ENCODE assay signal across 24 cellular contexts in genomic region chr4:79609853-79610252, GRCh38.
DNase-seq lines count a peak whose midpoint lies in the region; ATAC-seq, FAIRE-seq and TF ChIP-seq lines count a peak whose summit lies in the region.
"Had no signal": no experiment of that assay in that cellular context is flagged by ENCODE, and none has a peak within 500 bp of the region (broad histone marks: within the 10 kb centered on the region; RNA-seq: fewer than 3 reads in every experiment).

No MANE protein-coding gene starts in this region.

- in situ Hi-C loops in K562 (cut with MboI): no loop called here

- no peaks in the 10 kb centered on the region for H3K4me1 ChIP-seq in K562 (replicated peaks in 1 of 2; ENCODE audit: control insufficient read depth in 2 of 2, insufficient read depth in 2 of 2, low read length in 2 of 2)
- H3K4me1 ChIP-seq: Peyer's patch had no signal

- H3K27me3 Mint-ChIP-seq in endothelial cell (ENCODE audit: unreplicated experiment): no peaks in the 10 kb centered on the region
- H3K27me3 Mint-ChIP-seq: CD4-positive, alpha-beta T cell had no signal

- H3K36me3 ChIP-seq in K562 (ENCODE audit: control insufficient read depth, insufficient read depth, low read length): no peaks in the 10 kb centered on the region
- H3K36me3 ChIP-seq: BLaER1, Peyer's patch had no signal

- ATAC-seq in K562 (no peak), HG02973 (IDR thresholded peaks at IDR 0.05; ENCODE audit: unreplicated experiment) (no peak)
- ATAC-seq: GM23338, SK-N-SH treated with all-trans-retinoic acid at 6 μM for 48 hours had no signal

- H3K9ac ChIP-seq in K562 (ENCODE audit: insufficient read depth in 1 of 2, low read depth in 2 of 2, low read length in 2 of 2): no peak overlapping the region
- H3K9ac ChIP-seq: BLaER1 had no signal

- no peak for TF ChIP-seq POLR2A in K562 (conservative IDR thresholded peaks at IDR 0.05)

- H3K9me1 ChIP-seq in K562 (ENCODE audit: control insufficient read depth, insufficient read depth, low read length): no peaks in the 10 kb centered on the region

- H3K4me2 ChIP-seq in K562 (ENCODE audit: insufficient read depth, low read length): no peak overlapping the region
- H3K4me2 ChIP-seq: BLaER1, GM23338 had no signal

- no peak for TF ChIP-seq EP300 in K562 (IDR thresholded peaks at IDR 0.05; ENCODE audit: low read length)

- no peak for TF ChIP-seq RAD21 in K562 (CRISPR knock-in tag; conservative IDR thresholded peaks at IDR 0.05 in 1 of 2, IDR thresholded peaks at IDR 0.05 in 1 of 2)

- H4K20me1 ChIP-seq in K562 (replicated peaks; ENCODE audit: control insufficient read depth, insufficient read depth, low read length): no peaks in the 10 kb centered on the region
- H4K20me1 ChIP-seq: BLaER1 had no signal

- H3K27ac Mint-ChIP-seq in endothelial cell (ENCODE audit: unreplicated experiment): no peak overlapping the region
- H3K27ac Mint-ChIP-seq: CD4-positive, alpha-beta T cell; GM23338 had no signal

- TF ChIP-seq CTCF in K562 (IDR thresholded peaks at IDR 0.05 in 2 of 3, conservative IDR thresholded peaks at IDR 0.05 in 1 of 3; ENCODE audit: insufficient read depth in 2 of 3, low read depth in 1 of 3, low read length in 3 of 3): no peak
- TF ChIP-seq CTCF in endothelial cell (IDR thresholded peaks at IDR 0.05; ENCODE audit: unreplicated experiment): no peak

- WGBS in K562 (ENCODE audit: insufficient coverage, low coverage, missing lambda C conversion rate): 17% methylated on average over 2 of the region's 2 CpGs

- H3K4me3 ChIP-seq in K562: no peak overlapping the region
- H3K4me3 ChIP-seq: BLaER1, GM23338, Peyer's patch had no signal

- no peak overlapping the region for H2AFZ ChIP-seq in K562 (ENCODE audit: low read depth, low read length)
- H2AFZ ChIP-seq: GM23338 had no signal

- H3K4me1 Mint-ChIP-seq in endothelial cell (ENCODE audit: unreplicated experiment): no peaks in the 10 kb centered on the region
- H3K4me1 Mint-ChIP-seq: GM23338 had no signal

- FAIRE-seq in K562 (lab: Jason Lieb, UNC): no peak
- FAIRE-seq: G401.6, GM12892 had no signal

- DNase-seq in NCI-H524 (lab: John Stamatoyannopoulos, UW): peak; percentile 43 to 78
- DNase-seq in K562 (ENCODE audit: extremely low read depth in 1 of 4, low spot score in 3 of 4): no peak
- DNase-seq in left kidney (ENCODE audit: low read depth, low spot score): peak; percentile 9
- no peak for DNase-seq in GOT3 (lab: John Stamatoyannopoulos, UW)
- no peak for DNase-seq in endothelial cell (ENCODE audit: low spot score)
- DNase-seq in DMS53 (lab: John Stamatoyannopoulos, UW): no peak
- DNase-seq: ACHN; CD4-positive, alpha-beta T cell; COR-L47; HCEC 1CT; Kasumi-1; MM.1S; NCI-H1048; NCI-H1436; NCI-H187 treated with DMSO at 0.1 percent for 48 hours; NCI-H2227 treated with DMSO at 0.1 percent for 48 hours; NCI-H510A treated with DMSO at 0.1 percent for 48 hours; Peyer's patch had no signal

- H3K9me3 Mint-ChIP-seq in endothelial cell (ENCODE audit: unreplicated experiment): no peaks in the 10 kb centered on the region
- H3K9me3 Mint-ChIP-seq: CD4-positive, alpha-beta T cell; GM23338 had no signal

- no peaks in the 10 kb centered on the region for H3K9me3 ChIP-seq in K562 (replicated peaks; ENCODE audit: control insufficient read depth, insufficient read depth, low read depth, low read length)
- H3K9me3 ChIP-seq: BLaER1, Peyer's patch had no signal

- CTCF ChIA-PET in K562 (lab: Yijun Ruan, JAX; ENCODE audit: low intra/inter-chr PET ratio): no interaction called here

- no peak overlapping the region for H3K4me3 Mint-ChIP-seq in endothelial cell (ENCODE audit: unreplicated experiment)
- H3K4me3 Mint-ChIP-seq: CD4-positive, alpha-beta T cell; GM23338 had no signal

- no peak overlapping the region for H3K27ac ChIP-seq in K562 (ENCODE audit: extremely low read depth, low read depth, low read length)
- H3K27ac ChIP-seq: BLaER1, Peyer's patch had no signal

- POLR2A ChIA-PET in K562 (lab: Yijun Ruan, JAX): interaction anchor here (1.4 kb wide), 1 partner anchor 16 kb away, joined by 3 read pairs; no protein-coding TSS in a partner anchor

- no peaks in the 10 kb centered on the region for H3K27me3 ChIP-seq in K562 (ENCODE audit: control insufficient read depth in 2 of 2, insufficient read depth in 2 of 2, low read length in 2 of 2)
- H3K27me3 ChIP-seq: BLaER1, Peyer's patch had no signal

- no TSS peak for BruUV-seq in K562 (replicated peaks; lab: Mats Ljungman, UMichigan)

- no peaks in the 10 kb centered on the region for H3K36me3 Mint-ChIP-seq in endothelial cell (ENCODE audit: low read depth, unreplicated experiment)

- intact Hi-C loops in K562 (cut with micrococcal nuclease): no loop called here

- no peaks in the 10 kb centered on the region for H3K79me2 ChIP-seq in K562 (ENCODE audit: control insufficient read depth, insufficient read depth, low read length)

TF ChIP-seq in K562, 482 proteins besides CTCF, POLR2A, EP300 and RAD21 (continues in another document):
- TF ChIP-seq NR2C2 (CRISPR knock-in tag; IDR thresholded peaks at IDR 0.05) (no peak), NR2C2 (tag; IDR thresholded peaks at IDR 0.05) (no peak), MEIS2 (IDR thresholded peaks at IDR 0.05; ENCODE audit: partially characterized antibody) (peak; percentile 63), NFIC (IDR thresholded peaks at IDR 0.05) (no peak), PKNOX1 (IDR thresholded peaks at IDR 0.05) (0 out of 2 replicates have a peak, but pooled peaks have one; percentile 10), ARNT (IDR thresholded peaks at IDR 0.05) (no peak), PBX2 (CRISPR knock-in tag; IDR thresholded peaks at IDR 0.05; ENCODE audit: low read depth) (no peak), PBX2 (tag; conservative IDR thresholded peaks at IDR 0.05; ENCODE audit: low read depth) (peak; percentile 65), RREB1 (CRISPR knock-in tag; IDR thresholded peaks at IDR 0.05) (no peak)

Comparison
In these comparisons a context has a peak if more than half of its experiments do, and no peak if none do; other contexts are left out.
1. DNase-seq: peak in NCI-H524 (2 of 2) and left kidney (single experiment); none in K562 (0 of 4), GOT3 (single experiment), endothelial cell (single experiment) and DMS53 (single experiment).